Comparison of ENCODE assay signal across 1 cellular context in genomic region chr2:240893363-240893828, GRCh38.
TF ChIP-seq lines count a peak whose summit lies in the region.

No MANE protein-coding gene starts in this region.

TF ChIP-seq in HepG2, 621 proteins besides CTCF, POLR2A, EP300 and RAD21:
- TF ChIP-seq ZNF788 (CRISPR knock-in tag; IDR thresholded peaks at IDR 0.05; ENCODE audit: borderline replicate concordance) (no peak), USF2 (IDR thresholded peaks at IDR 0.05; ENCODE audit: low read depth, low read length) (no peak), USF2 (CRISPR knock-in tag; IDR thresholded peaks at IDR 0.05; ENCODE audit: borderline replicate concordance) (no peak), ZNF724P (CRISPR knock-in tag; IDR thresholded peaks at IDR 0.05; ENCODE audit: borderline replicate concordance) (0 out of 2 replicates have a peak, but pooled peaks have one; percentile 36), ZNF616 (CRISPR knock-in tag; IDR thresholded peaks at IDR 0.05; ENCODE audit: low read depth) (no peak), ZFX (CRISPR knock-in tag; IDR thresholded peaks at IDR 0.05; ENCODE audit: low read depth) (peak; percentile 34; the same call in 1 of the 2 replicates), STAG1 (CRISPR knock-in tag; IDR thresholded peaks at IDR 0.05) (no peak), BORCS8-MEF2B (CRISPR knock-in tag; IDR thresholded peaks at IDR 0.05) (no peak), SYNCRIP (IDR thresholded peaks at IDR 0.05; ENCODE audit: insufficient read depth, low read depth, low read length) (no peak), KLF6 (CRISPR knock-in tag; IDR thresholded peaks at IDR 0.05) (no peak), ZNF292 (CRISPR knock-in tag; IDR thresholded peaks at IDR 0.05; ENCODE audit: borderline replicate concordance, low read depth) (no peak), HIVEP1 (CRISPR knock-in tag; IDR thresholded peaks at IDR 0.05) (0 out of 2 replicates have a peak, but pooled peaks have one; percentile 61), HNRNPL (IDR thresholded peaks at IDR 0.05; ENCODE audit: low read depth, low read length) (0 out of 2 replicates have a peak, but pooled peaks have one; percentile 21), DZIP1 (CRISPR knock-in tag; IDR thresholded peaks at IDR 0.05) (no peak), ZNF580 (CRISPR knock-in tag; IDR thresholded peaks at IDR 0.05; ENCODE audit: borderline replicate concordance, low read depth) (no peak), ZNF577 (CRISPR knock-in tag; IDR thresholded peaks at IDR 0.05; ENCODE audit: borderline replicate concordance, low read depth) (no peak), MXD1 (CRISPR knock-in tag; IDR thresholded peaks at IDR 0.05) (0 out of 2 replicates have a peak, but pooled peaks have one; percentile 49), CSRNP1 (CRISPR knock-in tag; IDR thresholded peaks at IDR 0.05) (no peak), ZFP91 (CRISPR knock-in tag; IDR thresholded peaks at IDR 0.05; ENCODE audit: borderline replicate concordance) (peak; percentile 96), PBX3 (CRISPR knock-in tag; IDR thresholded peaks at IDR 0.05; ENCODE audit: borderline replicate concordance) (no peak), DNMT1 (CRISPR knock-in tag; IDR thresholded peaks at IDR 0.05) (no peak), ARNTL (CRISPR knock-in tag; IDR thresholded peaks at IDR 0.05) (no peak), THRA (CRISPR knock-in tag; IDR thresholded peaks at IDR 0.05; ENCODE audit: borderline replicate concordance) (no peak), ZBTB49 (CRISPR knock-in tag; IDR thresholded peaks at IDR 0.05; ENCODE audit: borderline replicate concordance) (no peak), TAF15 (IDR thresholded peaks at IDR 0.05; ENCODE audit: low read depth, low read length, poor library complexity, severe bottlenecking) (no peak), ZNF513 (CRISPR knock-in tag; conservative IDR thresholded peaks at IDR 0.05) (no peak), ZNF782 (CRISPR knock-in tag; IDR thresholded peaks at IDR 0.05; ENCODE audit: borderline replicate concordance) (no peak), ATF7 (IDR thresholded peaks at IDR 0.05) (no peak), ATF7 (CRISPR knock-in tag; IDR thresholded peaks at IDR 0.05) (no peak), AFF4 (CRISPR knock-in tag; IDR thresholded peaks at IDR 0.05) (no peak), ZBTB21 (CRISPR knock-in tag; IDR thresholded peaks at IDR 0.05) (no peak)
